23 cellular contexts compared by ENCODE assay signal in genomic region chr6:8803181-8803760, GRCh38.
"Had no signal": no experiment of that assay in that cellular context is flagged by ENCODE, and none has a peak within 500 bp of the region (broad histone marks: within the 10 kb centered on the region; RNA-seq: fewer than 3 reads in every experiment).

No MANE protein-coding gene starts in this region.

- H3K27me3 Mint-ChIP-seq: activated CD4-positive, alpha-beta T cell treated with anti-CD3 and anti-CD28 coated beads, Interleukin-2, amount 10 ng/mL, durations not matched to agents 7 days and 5 days; activated naive CD4-positive, alpha-beta T cell treated with anti-CD3 and anti-CD28 coated beads, Interleukin-2, amount 50 U/mL, for 24 hours; central memory CD8-positive, alpha-beta T cell; natural killer cell treated with Interleukin-12 subunit alpha and Interleukin-12 subunit beta and Interleukin-15 and Interleukin-18, amount 100 ng/mL, for 72 hours; stimulated activated memory B cell treated with anti-CD40 and anti-IgM and Interleukin-4, amounts not matched to agents 10 μg/mL and 1 μg/mL and 100 μg/mL, for 72 hours; type B pancreatic cell had no signal

- H3K27ac ChIP-seq: ascending aorta, colonic mucosa, parathyroid adenoma, sigmoid colon, spleen, testis had no signal

- H3K4me3 ChIP-seq: ascending aorta, colonic mucosa, lung, sigmoid colon, spleen, testis had no signal

- DNase-seq: activated CD4-positive, alpha-beta T cell treated with anti-CD3 and anti-CD28 coated beads, Interleukin-2, amount 10 ng/mL, durations not matched to agents 7 days and 5 days; activated CD4-positive, CD25-positive, alpha-beta regulatory T cell; activated CD8-positive, alpha-beta memory T cell treated with anti-CD3 and anti-CD28 coated beads, Interleukin-2, amount 50 U/mL, for 48 hours; activated effector memory CD4-positive, alpha-beta T cell treated with anti-CD3 and anti-CD28 coated beads, Interleukin-2, amount 50 U/mL, for 16 hours; activated T-cell treated with anti-CD3 and anti-CD28 coated beads, Interleukin-2, amount 50 U/mL, for 72 hours; colonic mucosa; erythroblast; hypothalamus; sigmoid colon; spleen; stimulated activated CD4-positive, alpha-beta T cell treated with anti-CD3 and anti-CD28 coated beads, Interleukin-4, amount 100 ng/mL, for 4 hours; testis had no signal

- H3K9me3 ChIP-seq: ascending aorta, colonic mucosa, testis had no signal

- H3K36me3 Mint-ChIP-seq: activated naive CD4-positive, alpha-beta T cell treated with anti-CD3 and anti-CD28 coated beads, Interleukin-2, amount 50 U/mL, for 24 hours; natural killer cell treated with Interleukin-12 subunit alpha and Interleukin-12 subunit beta and Interleukin-15 and Interleukin-18, amount 100 ng/mL, for 72 hours; stimulated activated memory B cell treated with anti-CD40 and anti-IgM and Interleukin-4, amounts not matched to agents 10 μg/mL and 1 μg/mL and 100 μg/mL, for 72 hours; type B pancreatic cell had no signal

- H3K4me1 ChIP-seq: ascending aorta, colonic mucosa, parathyroid adenoma, sigmoid colon, spleen, testis had no signal

- H3K27ac Mint-ChIP-seq: activated CD4-positive, alpha-beta T cell treated with anti-CD3 and anti-CD28 coated beads, Interleukin-2, amount 10 ng/mL, durations not matched to agents 7 days and 5 days; activated naive CD4-positive, alpha-beta T cell treated with anti-CD3 and anti-CD28 coated beads, Interleukin-2, amount 50 U/mL, for 24 hours; activated T-cell treated with anti-CD3 and anti-CD28 coated beads, Interleukin-2, amount 50 U/mL, for 72 hours; mesothelial cell of epicardium; natural killer cell treated with Interleukin-12 subunit alpha and Interleukin-12 subunit beta and Interleukin-15 and Interleukin-18, amount 100 ng/mL, for 72 hours; stimulated activated memory B cell treated with anti-CD40 and anti-IgM and Interleukin-4, amounts not matched to agents 10 μg/mL and 1 μg/mL and 100 μg/mL, for 72 hours; type B pancreatic cell had no signal

- H3K4me1 Mint-ChIP-seq: activated CD4-positive, alpha-beta T cell treated with anti-CD3 and anti-CD28 coated beads, Interleukin-2, amount 10 ng/mL, durations not matched to agents 7 days and 5 days; activated naive CD4-positive, alpha-beta T cell treated with anti-CD3 and anti-CD28 coated beads, Interleukin-2, amount 50 U/mL, for 24 hours; central memory CD8-positive, alpha-beta T cell; mesothelial cell of epicardium; stimulated activated memory B cell treated with anti-CD40 and anti-IgM and Interleukin-4, amounts not matched to agents 10 μg/mL and 1 μg/mL and 100 μg/mL, for 72 hours had no signal

- ATAC-seq: activated T-cell treated with anti-CD3 and anti-CD28 coated beads, Interleukin-2, amount 50 U/mL, for 72 hours; natural killer cell treated with Interleukin-12 subunit alpha and Interleukin-12 subunit beta and Interleukin-15 and Interleukin-18, amount 100 ng/mL, for 72 hours; stimulated activated memory B cell treated with anti-CD40 and anti-IgM and Interleukin-4, amounts not matched to agents 10 μg/mL and 1 μg/mL and 100 μg/mL, for 72 hours had no signal

- H3K9me3 Mint-ChIP-seq: type B pancreatic cell had no signal

- H3K27me3 ChIP-seq: ascending aorta, colonic mucosa, sigmoid colon, spleen, testis had no signal

- H3K36me3 ChIP-seq: ascending aorta, colonic mucosa, sigmoid colon, spleen had no signal

- FAIRE-seq: frontal cortex, keratinocyte had no signal

- H3K4me3 Mint-ChIP-seq: activated CD4-positive, alpha-beta T cell treated with anti-CD3 and anti-CD28 coated beads, Interleukin-2, amount 10 ng/mL, durations not matched to agents 7 days and 5 days; activated naive CD4-positive, alpha-beta T cell treated with anti-CD3 and anti-CD28 coated beads, Interleukin-2, amount 50 U/mL, for 24 hours; activated T-cell treated with anti-CD3 and anti-CD28 coated beads, Interleukin-2, amount 50 U/mL, for 72 hours; central memory CD8-positive, alpha-beta T cell; mesothelial cell of epicardium; natural killer cell treated with Interleukin-12 subunit alpha and Interleukin-12 subunit beta and Interleukin-15 and Interleukin-18, amount 100 ng/mL, for 72 hours; stimulated activated memory B cell treated with anti-CD40 and anti-IgM and Interleukin-4, amounts not matched to agents 10 μg/mL and 1 μg/mL and 100 μg/mL, for 72 hours; type B pancreatic cell had no signal
